ENCODE assay signal across 22 cellular contexts in the genomic region with DNA sequence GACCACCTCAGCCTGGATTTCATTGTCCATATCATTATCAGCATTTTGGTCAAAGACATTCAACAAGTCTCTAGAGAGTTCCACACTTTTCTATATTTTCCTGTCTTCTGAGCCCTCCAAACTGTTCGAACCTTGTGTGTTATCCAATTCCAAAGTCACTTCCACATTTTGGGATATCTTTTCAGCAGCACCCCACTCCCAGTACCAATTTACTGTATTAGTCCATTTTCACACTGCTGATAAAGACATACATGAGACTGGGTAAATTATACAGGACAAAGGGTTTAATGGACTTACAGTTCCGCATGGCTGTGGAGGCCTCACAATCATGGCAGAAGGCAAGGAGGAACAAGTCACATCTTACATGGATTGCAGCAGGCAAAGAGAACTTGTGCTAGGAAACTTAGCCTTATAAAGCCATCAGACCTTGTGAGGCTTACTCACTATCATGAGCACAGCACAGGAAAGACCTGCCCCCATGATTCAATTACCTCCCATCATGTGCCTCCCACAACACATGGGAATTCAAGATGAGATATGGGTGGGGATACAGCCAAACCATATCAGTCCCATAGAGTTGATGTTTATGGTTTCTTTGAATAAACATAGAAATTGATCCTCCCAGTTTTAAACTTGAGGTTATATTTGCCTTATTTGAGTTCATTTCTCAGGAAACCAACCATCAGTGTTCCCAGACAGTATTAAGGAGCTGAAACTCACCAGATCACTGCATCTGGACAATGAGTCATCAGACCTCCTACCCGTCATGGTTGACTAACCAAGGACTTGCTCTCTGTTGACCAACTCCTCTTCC.
DNase-seq lines count a peak whose midpoint lies in the region; ATAC-seq, FAIRE-seq and TF ChIP-seq lines count a peak whose summit lies in the region.
"Had no signal": no experiment of that assay in that cellular context is flagged by ENCODE, and none has a peak within 500 bp of the region (broad histone marks: within the 10 kb centered on the region; RNA-seq: fewer than 3 reads in every experiment).

No MANE protein-coding gene starts in this region.

- CTCF ChIA-PET in GM12878 (lab: Yijun Ruan, JAX) = no interaction called here

- H2AFZ ChIP-seq in GM12878 (ENCODE audit: control insufficient read depth, low read depth, low read length) = no peak overlapping the region

- no peak for TF ChIP-seq POLR2A in GM12878 (IDR thresholded peaks at IDR 0.05; ENCODE audit: low read depth, low read length)

- H3K36me3 Mint-ChIP-seq in HFFc6 (ENCODE audit: low read depth) (peaks cover 22% of the 10 kb centered on the region), endodermal cell (ENCODE audit: low read depth) (peaks cover 10% of the 10 kb centered on the region)

- SMC1A ChIA-PET in GM12878 (lab: Charles Lee; ENCODE audit: uncharacterized antibody, unreplicated experiment) = no interaction called here

- no peak for FAIRE-seq in GM12878 (lab: Jason Lieb, UNC)

- TF ChIP-seq EP300 in GM12878 (IDR thresholded peaks at IDR 0.05; ENCODE audit: borderline replicate concordance in 1 of 2, control insufficient read depth in 1 of 2, low read depth in 2 of 2, low read length in 2 of 2) = no peak

- H3K4me2 ChIP-seq in GM12878 (ENCODE audit: control insufficient read depth, insufficient read depth) = no peak overlapping the region

- H3K27ac Mint-ChIP-seq in HFFc6 (0 out of 2 replicates have a peak overlapping the region, but pooled peaks have one; percentile 27), endodermal cell (no peak overlapping the region)
- H3K27ac Mint-ChIP-seq: activated naive CD4-positive, alpha-beta T cell treated with anti-CD3 and anti-CD28 coated beads for 36 hours; stimulated activated naive B cell treated with anti-CD40 and anti-IgM and Interleukin-4, amounts not matched to agents 10 μg/mL and 1 μg/mL and 100 μg/mL, for 72 hours had no signal

- H3K4me3 ChIP-seq in GM12878 (no peak overlapping the region), endodermal cell (ENCODE audit: low read length) (no peak overlapping the region)
- H3K4me3 ChIP-seq: upper lobe of left lung had no signal

- H3K9ac ChIP-seq in GM12878 (ENCODE audit: control insufficient read depth, insufficient read depth, low read length) (no peak overlapping the region), endodermal cell (ENCODE audit: extremely low read depth, low read length, poor library complexity, severe bottlenecking) (no peak overlapping the region)

- no peaks in the 10 kb centered on the region for H3K27me3 Mint-ChIP-seq in HFFc6 (ENCODE audit: insufficient read depth)
- H3K27me3 Mint-ChIP-seq in endodermal cell (ENCODE audit: insufficient read depth) = no peaks in the 10 kb centered on the region

- 32% methylated on average over 3 of the region's 3 CpGs for WGBS in GM12878 (ENCODE audit: insufficient coverage, insufficient replicate concordance, low lambda C conversion rate, missing lambda C conversion rate)
- WGBS in endodermal cell (ENCODE audit: insufficient coverage in 1 of 2, insufficient read length in 1 of 2), 2 experiments = 92 to 94% methylated on average over 2 to 3 of the region's 3 CpGs

- ATAC-seq in GM12878 (no peak), foreskin keratinocyte (peak; percentile 88)
- ATAC-seq: Panc1; stimulated activated naive B cell treated with anti-CD40 and anti-IgM and Interleukin-4, amounts not matched to agents 10 μg/mL and 1 μg/mL and 100 μg/mL, for 72 hours had no signal

- DNase-seq in AG09319 (ENCODE audit: extremely low read depth, low read depth) = peak; percentile 57
- DNase-seq in HFFc6 = peak; percentile 56
- no peak for DNase-seq in GM12878 (ENCODE audit: low read depth, low spot score)
- peak; percentile 57 to 78 for DNase-seq in foreskin keratinocyte
- no peak for DNase-seq in NCI-H1694 treated with DMSO at 0.1 percent for 48 hours (lab: John Stamatoyannopoulos, UW)
- DNase-seq in endodermal cell = no peak
- no peak for DNase-seq in stimulated activated CD4-positive, alpha-beta T cell treated with anti-CD3 and anti-CD28 coated beads, Interleukin-4, amount 100 ng/mL, for 4 hours
- no peak for DNase-seq in effector CD8-positive, alpha-beta T cell (lab: John Stamatoyannopoulos, UW)
- DNase-seq: activated CD8-positive, alpha-beta memory T cell treated with anti-CD3 and anti-CD28 coated beads, Interleukin-2, amount 50 U/mL, for 4 hours; activated naive CD4-positive, alpha-beta T cell treated with anti-CD3 and anti-CD28 coated beads for 36 hours; DMS153; effector memory CD4-positive, alpha-beta T cell; head of caudate nucleus; islet precursor cell; NCI-H187; NCI-H524 treated with DMSO at 0.1 percent for 48 hours; nucleus accumbens; stimulated activated naive B cell treated with anti-CD40 and anti-IgM and Interleukin-4, amounts not matched to agents 10 μg/mL and 1 μg/mL and 100 μg/mL, for 72 hours; SW 1271; upper lobe of left lung had no signal

- TF ChIP-seq RAD21 in GM12878 (IDR thresholded peaks at IDR 0.05; ENCODE audit: insufficient read depth, low read depth, low read length) = no peak

- TF ChIP-seq CTCF in AG09319 (IDR thresholded peaks at IDR 0.05; ENCODE audit: low read depth, low read length) (no peak), HFFc6 (IDR thresholded peaks at IDR 0.05) (no peak), GM12878 (IDR thresholded peaks at IDR 0.05 in 2 of 3, conservative IDR thresholded peaks at IDR 0.05 in 1 of 3; ENCODE audit: control insufficient read depth in 2 of 3, extremely low read depth in 1 of 3, insufficient read depth in 1 of 3, low read depth in 3 of 3, low read length in 3 of 3) (no peak), foreskin keratinocyte (conservative IDR thresholded peaks at IDR 0.05) (no peak), endodermal cell (conservative IDR thresholded peaks at IDR 0.05) (no peak)

- peaks cover 28% of the 10 kb centered on the region for H3K9me3 Mint-ChIP-seq in HFFc6
- H3K9me3 Mint-ChIP-seq in endodermal cell = peaks cover 38% of the 10 kb centered on the region

- no peaks in the 10 kb centered on the region for H3K27me3 ChIP-seq in GM12878 (replicated peaks in 1 of 2; ENCODE audit: control insufficient read depth in 2 of 2, insufficient read depth in 2 of 2, low read length in 1 of 2)
- H3K27me3 ChIP-seq in foreskin keratinocyte = no peaks in the 10 kb centered on the region
- H3K27me3 ChIP-seq in endodermal cell (ENCODE audit: control insufficient read depth, insufficient read depth, low read length, poor library complexity, severe bottlenecking) = no peaks in the 10 kb centered on the region
- H3K27me3 ChIP-seq: upper lobe of left lung had no signal

- intact Hi-C loops in GM12878 (cut with micrococcal nuclease; ENCODE audit: unreplicated experiment) = no loop called here

- no TSS peak for BruUV-seq in GM12878 (replicated peaks; lab: Mats Ljungman, UMichigan)

- peaks cover 6% of the 10 kb centered on the region; the same call in 2 of the 3 replicates for H3K9me3 ChIP-seq in GM12878 (replicated peaks; ENCODE audit: control insufficient read depth, insufficient read depth, low read length)
- peaks cover 26% of the 10 kb centered on the region for H3K9me3 ChIP-seq in endodermal cell (ENCODE audit: control insufficient read depth, low read length)

- no peaks in the 10 kb centered on the region for H3K36me3 ChIP-seq in GM12878 (ENCODE audit: control insufficient read depth in 2 of 2, insufficient read depth in 2 of 2, low read length in 1 of 2)
- no peaks in the 10 kb centered on the region for H3K36me3 ChIP-seq in endodermal cell (ENCODE audit: control insufficient read depth, insufficient read depth, low read length)
- H3K36me3 ChIP-seq: upper lobe of left lung had no signal

- in situ Hi-C loops in GM12878 (cut with MboI) = no loop called here

- H3K27ac ChIP-seq in GM12878 (ENCODE audit: control insufficient read depth, insufficient read depth) (no peak overlapping the region), foreskin keratinocyte (peak overlapping the region; percentile 53), endodermal cell (ENCODE audit: low read depth, low read length) (no peak overlapping the region)
- H3K27ac ChIP-seq: HL-60, upper lobe of left lung had no signal

- no peaks in the 10 kb centered on the region for H4K20me1 ChIP-seq in GM12878 (ENCODE audit: control insufficient read depth, insufficient read depth)

- H3K4me3 Mint-ChIP-seq in HFFc6 = no peak overlapping the region
- no peak overlapping the region for H3K4me3 Mint-ChIP-seq in endodermal cell
- H3K4me3 Mint-ChIP-seq: activated naive CD4-positive, alpha-beta T cell treated with anti-CD3 and anti-CD28 coated beads for 36 hours; stimulated activated naive B cell treated with anti-CD40 and anti-IgM and Interleukin-4, amounts not matched to agents 10 μg/mL and 1 μg/mL and 100 μg/mL, for 72 hours had no signal

- POLR2A ChIA-PET in GM12878 (lab: Charles Lee) = interaction anchor here (0.6 kb wide), 1 partner anchor 41 kb away, joined by 3 read pairs; no protein-coding TSS in a partner anchor

- no peaks in the 10 kb centered on the region for H3K79me2 ChIP-seq in GM12878 (ENCODE audit: control insufficient read depth, insufficient read depth, low read length)

- H3K4me1 Mint-ChIP-seq in HFFc6 (ENCODE audit: low read depth) = peaks cover 21% of the 10 kb centered on the region
- peaks cover 3% of the 10 kb centered on the region for H3K4me1 Mint-ChIP-seq in endodermal cell

- H3K4me1 ChIP-seq in GM12878 (ENCODE audit: control insufficient read depth, insufficient read depth, low read length) = no peaks in the 10 kb centered on the region
- no peaks in the 10 kb centered on the region for H3K4me1 ChIP-seq in foreskin keratinocyte
- H3K4me1 ChIP-seq in endodermal cell (ENCODE audit: control insufficient read depth, insufficient read depth, low read length) = no peaks in the 10 kb centered on the region
- H3K4me1 ChIP-seq: upper lobe of left lung had no signal

- RAD21 ChIA-PET in GM12878 (lab: Charles Lee; ENCODE audit: unreplicated experiment) = no interaction called here

TF ChIP-seq in GM12878, 131 proteins besides CTCF, POLR2A, EP300 and RAD21:
- TF ChIP-seq ETV6 (conservative IDR thresholded peaks at IDR 0.05 in 1 of 2, IDR thresholded peaks at IDR 0.05 in 1 of 2; ENCODE audit: borderline replicate concordance in 1 of 2, low read depth in 1 of 2) = no peak
- peak; percentile 47; the same call in 1 of the 2 replicates for TF ChIP-seq PAX5 (IDR thresholded peaks at IDR 0.05; ENCODE audit: borderline replicate concordance, low read depth, low read length)

Comparison
In these comparisons a context has a peak if more than half of its experiments do, and no peak if none do; other contexts are left out.
1. DNase-seq: peak in AG09319 (single experiment), HFFc6 (single experiment) and foreskin keratinocyte (2 of 2); none in GM12878 (single experiment), NCI-H1694 treated with DMSO at 0.1 percent for 48 hours (single experiment), endodermal cell (single experiment), stimulated activated CD4-positive, alpha-beta T cell treated with anti-CD3 and anti-CD28 coated beads, Interleukin-4, amount 100 ng/mL, for 4 hours (0 of 2) and effector CD8-positive, alpha-beta T cell (single experiment).